In genomic region chr16:65890203-65890602, GRCh38 we compare ENCODE assay signal across 7 cellular contexts.
"Had no signal": no experiment of that assay in that cellular context is flagged by ENCODE, and none has a peak within 500 bp of the region (broad histone marks: within the 10 kb centered on the region; RNA-seq: fewer than 3 reads in every experiment).

No MANE protein-coding gene starts in this region.

- H3K27ac ChIP-seq: GM23248 had no signal

- H2AFZ ChIP-seq: GM23248 had no signal

- H3K9ac ChIP-seq: GM23248 had no signal

- DNase-seq: GOT3, H9, HCEC 1CT, KBM-7 had no signal

- H3K4me3 ChIP-seq: GM23248 had no signal

- FAIRE-seq: H54, HTR-8/SVneo had no signal
